Comparison of ENCODE assay signal across 9 cellular contexts in genomic region chr12:6769003-6769389, GRCh38. TPM values are rescaled to one million over a fixed set of nuclear protein-coding genes. Genes with fewer than 3 reads are reported as not detected.
DNase-seq lines count a peak whose midpoint lies in the region; ATAC-seq and TF ChIP-seq lines count a peak whose summit lies in the region.
"Had no signal": no experiment of that assay in that cellular context is flagged by ENCODE, and none has a peak within 500 bp of the region (broad histone marks: within the 10 kb centered on the region; RNA-seq: fewer than 3 reads in every experiment).

No MANE protein-coding gene starts in this region.

- peaks cover 16 to 85% (median 63%) of the 10 kb centered on the region in 4 donors for H3K4me1 ChIP-seq in transverse colon

- ATAC-seq in HG03139 (IDR thresholded peaks at IDR 0.05; ENCODE audit: unreplicated experiment) (no peak), GM21825 (IDR thresholded peaks at IDR 0.05; ENCODE audit: unreplicated experiment) (no peak)

- H3K27me3 ChIP-seq in transverse colon = no peaks in the 10 kb centered on the region

- H3K36me3 Mint-ChIP-seq in activated naive CD8-positive, alpha-beta T cell = peaks cover 3% of the 10 kb centered on the region
- H3K36me3 Mint-ChIP-seq in activated naive CD8-positive, alpha-beta T cell treated with anti-CD3 and anti-CD28 coated beads for 36 hours = peaks cover 16% of the 10 kb centered on the region
- H3K36me3 Mint-ChIP-seq in activated T-helper 1 cell treated with anti-CD3 and anti-CD28 coated beads, Interleukin-12 subunit alpha, Interleukin-12 subunit beta, Interleukin-2, Interleukin-4 antibody, amounts not matched to agents 30 ng/mL and 10 ng/mL and 1 ng/mL, durations not matched to agents 14 hours and 24 hours and 36 hours (ENCODE audit: low read depth) = peaks cover 20% of the 10 kb centered on the region
- H3K36me3 Mint-ChIP-seq: naive B cell had no signal

- TF ChIP-seq POLR2A in transverse colon (IDR thresholded peaks at IDR 0.05) = no peak

- H3K9me3 Mint-ChIP-seq in activated naive CD8-positive, alpha-beta T cell (ENCODE audit: low read depth) = no peaks in the 10 kb centered on the region
- H3K9me3 Mint-ChIP-seq in activated naive CD8-positive, alpha-beta T cell treated with anti-CD3 and anti-CD28 coated beads for 36 hours = no peaks in the 10 kb centered on the region
- no peaks in the 10 kb centered on the region for H3K9me3 Mint-ChIP-seq in activated T-helper 1 cell treated with anti-CD3 and anti-CD28 coated beads, Interleukin-12 subunit alpha, Interleukin-12 subunit beta, Interleukin-2, Interleukin-4 antibody, amounts not matched to agents 30 ng/mL and 10 ng/mL and 1 ng/mL, durations not matched to agents 14 hours and 24 hours and 36 hours

- no peaks in the 10 kb centered on the region for H3K9me3 ChIP-seq in iPS-18c (ENCODE audit: control insufficient read depth, insufficient read depth, low read length)
- H3K9me3 ChIP-seq in transverse colon = no peaks in the 10 kb centered on the region

- H3K27ac ChIP-seq in transverse colon = peak overlapping the region; percentile 92 to 94 (median 93)

- H3K36me3 ChIP-seq in transverse colon = no peaks in the 10 kb centered on the region

- WGBS in transverse colon (ENCODE audit: low coverage in 1 of 2), 2 donors = 47 to 56% methylated on average over 5 to 6 of the region's 6 CpGs

- H3K4me1 Mint-ChIP-seq in activated naive CD8-positive, alpha-beta T cell (ENCODE audit: low read depth) = peaks cover 43% of the 10 kb centered on the region
- peaks cover 54% of the 10 kb centered on the region for H3K4me1 Mint-ChIP-seq in activated naive CD8-positive, alpha-beta T cell treated with anti-CD3 and anti-CD28 coated beads for 36 hours
- H3K4me1 Mint-ChIP-seq in activated T-helper 1 cell treated with anti-CD3 and anti-CD28 coated beads, Interleukin-12 subunit alpha, Interleukin-12 subunit beta, Interleukin-2, Interleukin-4 antibody, amounts not matched to agents 30 ng/mL and 10 ng/mL and 1 ng/mL, durations not matched to agents 14 hours and 24 hours and 36 hours (ENCODE audit: low read depth) = peaks cover 75% of the 10 kb centered on the region

- TF ChIP-seq EP300 in transverse colon (IDR thresholded peaks at IDR 0.05; ENCODE audit: low read depth) = no peak

- intact Hi-C loops in activated T-helper 1 cell treated with anti-CD3 and anti-CD28 coated beads, Interleukin-12 subunit alpha, Interleukin-12 subunit beta, Interleukin-2, Interleukin-4 antibody, amounts not matched to agents 30 ng/mL and 10 ng/mL and 1 ng/mL, durations not matched to agents 14 hours and 24 hours and 36 hours (cut with micrococcal nuclease) = no loop called here
- intact Hi-C loops in transverse colon (cut with DNase I; ENCODE audit: low total_unique reads) = no loop called here

- H3K4me3 Mint-ChIP-seq in activated naive CD8-positive, alpha-beta T cell = no peak overlapping the region
- no peak overlapping the region for H3K4me3 Mint-ChIP-seq in activated naive CD8-positive, alpha-beta T cell treated with anti-CD3 and anti-CD28 coated beads for 36 hours
- H3K4me3 Mint-ChIP-seq in activated T-helper 1 cell treated with anti-CD3 and anti-CD28 coated beads, Interleukin-12 subunit alpha, Interleukin-12 subunit beta, Interleukin-2, Interleukin-4 antibody, amounts not matched to agents 30 ng/mL and 10 ng/mL and 1 ng/mL, durations not matched to agents 14 hours and 24 hours and 36 hours = peak overlapping the region; percentile 94

- peak overlapping the region; percentile 12 for H3K27ac Mint-ChIP-seq in activated naive CD8-positive, alpha-beta T cell
- H3K27ac Mint-ChIP-seq in activated naive CD8-positive, alpha-beta T cell treated with anti-CD3 and anti-CD28 coated beads for 36 hours = no peak overlapping the region
- H3K27ac Mint-ChIP-seq in activated T-helper 1 cell treated with anti-CD3 and anti-CD28 coated beads, Interleukin-12 subunit alpha, Interleukin-12 subunit beta, Interleukin-2, Interleukin-4 antibody, amounts not matched to agents 30 ng/mL and 10 ng/mL and 1 ng/mL, durations not matched to agents 14 hours and 24 hours and 36 hours = peak overlapping the region; percentile 74

- H3K4me3 ChIP-seq in iPS-18c (ENCODE audit: insufficient read depth, low read depth, low read length) (peak overlapping the region; percentile 85; the same call in 1 of the 2 replicates), transverse colon (peak overlapping the region in 2 of 4 donors; percentile 3 to 84)

- peaks cover 14% of the 10 kb centered on the region for H3K27me3 Mint-ChIP-seq in activated naive CD8-positive, alpha-beta T cell
- H3K27me3 Mint-ChIP-seq in activated naive CD8-positive, alpha-beta T cell treated with anti-CD3 and anti-CD28 coated beads for 36 hours = peaks cover 68% of the 10 kb centered on the region
- H3K27me3 Mint-ChIP-seq in activated T-helper 1 cell treated with anti-CD3 and anti-CD28 coated beads, Interleukin-12 subunit alpha, Interleukin-12 subunit beta, Interleukin-2, Interleukin-4 antibody, amounts not matched to agents 30 ng/mL and 10 ng/mL and 1 ng/mL, durations not matched to agents 14 hours and 24 hours and 36 hours (ENCODE audit: insufficient read depth) = peaks cover 12% of the 10 kb centered on the region

- no peak for DNase-seq in activated naive CD8-positive, alpha-beta T cell treated with anti-CD3 and anti-CD28 coated beads for 36 hours
- DNase-seq in activated T-helper 1 cell treated with anti-CD3 and anti-CD28 coated beads, Interleukin-12 subunit alpha, Interleukin-12 subunit beta, Interleukin-2, Interleukin-4 antibody, amounts not matched to agents 30 ng/mL and 10 ng/mL and 1 ng/mL, durations not matched to agents 14 hours and 24 hours and 36 hours (ENCODE audit: low spot score) = no peak
- DNase-seq in transverse colon = peak; percentile 58
- DNase-seq in hepatic stellate cell (ENCODE audit: low spot score) = no peak
- DNase-seq: naive B cell had no signal

- in situ Hi-C loops in transverse colon (cut with MboI; ENCODE audit: low pct_ligation_motif_present in 1 of 4, low pct_unique_long_range_greater_than_20kb in 1 of 4, low sequenced_read_pairs in 3 of 4) = no loop called here

- no peak for TF ChIP-seq CTCF in transverse colon (IDR thresholded peaks at IDR 0.05)

RNA-seq across cellular contexts. Expression of gene PTMS, which starts 2.8 kb away (rescaled TPM):
- total RNA-seq in activated naive CD8-positive, alpha-beta T cell treated with anti-CD3 and anti-CD28 coated beads for 36 hours = 10 to 100 TPM; 23.3 to 25.1 TPM
- 247 and 262 TPM in 2 replicates for total RNA-seq in activated T-helper 1 cell treated with anti-CD3 and anti-CD28 coated beads, Interleukin-12 subunit alpha, Interleukin-12 subunit beta, Interleukin-2, Interleukin-4 antibody, amounts not matched to agents 30 ng/mL and 10 ng/mL and 1 ng/mL, durations not matched to agents 14 hours and 24 hours and 36 hours
- 100 to 1,000 TPM in 1 of 4 donors, 10 to 100 TPM in 3; 64.0 to 124 (median 83.9) TPM for total RNA-seq in transverse colon

RNA-seq across cellular contexts. Expression of gene LAG3, which starts 3.3 kb away (rescaled TPM):
- total RNA-seq in activated naive CD8-positive, alpha-beta T cell treated with anti-CD3 and anti-CD28 coated beads for 36 hours = 10 to 100 TPM; 64.8 to 67.7 TPM
- 268 and 275 TPM in 2 replicates for total RNA-seq in activated T-helper 1 cell treated with anti-CD3 and anti-CD28 coated beads, Interleukin-12 subunit alpha, Interleukin-12 subunit beta, Interleukin-2, Interleukin-4 antibody, amounts not matched to agents 30 ng/mL and 10 ng/mL and 1 ng/mL, durations not matched to agents 14 hours and 24 hours and 36 hours
- 1 to 10 TPM in 1 of 4 donors, under 1 TPM in 1, not detected in 2; 0.68 to 1.4 TPM for total RNA-seq in transverse colon

RNA-seq across cellular contexts. Expression of gene MLF2, which starts 16.1 kb away (rescaled TPM):
- 100 to 1,000 TPM; 134 to 141 TPM for total RNA-seq in activated naive CD8-positive, alpha-beta T cell treated with anti-CD3 and anti-CD28 coated beads for 36 hours
- total RNA-seq in activated T-helper 1 cell treated with anti-CD3 and anti-CD28 coated beads, Interleukin-12 subunit alpha, Interleukin-12 subunit beta, Interleukin-2, Interleukin-4 antibody, amounts not matched to agents 30 ng/mL and 10 ng/mL and 1 ng/mL, durations not matched to agents 14 hours and 24 hours and 36 hours = 159 and 161 TPM in 2 replicates
- total RNA-seq in transverse colon = 100 to 1,000 TPM; 100 to 360 (median 164) TPM

RNA-seq across cellular contexts. Expression of gene CD4, which starts 20.3 kb away (rescaled TPM):
- 1 to 10 TPM; 2.2 to 2.5 TPM for total RNA-seq in activated naive CD8-positive, alpha-beta T cell treated with anti-CD3 and anti-CD28 coated beads for 36 hours
- total RNA-seq in activated T-helper 1 cell treated with anti-CD3 and anti-CD28 coated beads, Interleukin-12 subunit alpha, Interleukin-12 subunit beta, Interleukin-2, Interleukin-4 antibody, amounts not matched to agents 30 ng/mL and 10 ng/mL and 1 ng/mL, durations not matched to agents 14 hours and 24 hours and 36 hours = 311 TPM in 2 replicates
- 1 to 10 TPM in 3 of 4 donors, under 1 TPM in 1; 1.00 to 7.9 (median 2.8) TPM for total RNA-seq in transverse colon

RNA-seq across cellular contexts. Expression of gene COPS7A, which starts 45.1 kb away (rescaled TPM):
- 10 to 100 TPM; 37.1 to 41.6 TPM for total RNA-seq in activated naive CD8-positive, alpha-beta T cell treated with anti-CD3 and anti-CD28 coated beads for 36 hours
- total RNA-seq in activated T-helper 1 cell treated with anti-CD3 and anti-CD28 coated beads, Interleukin-12 subunit alpha, Interleukin-12 subunit beta, Interleukin-2, Interleukin-4 antibody, amounts not matched to agents 30 ng/mL and 10 ng/mL and 1 ng/mL, durations not matched to agents 14 hours and 24 hours and 36 hours = 34.6 and 36.2 TPM in 2 replicates
- total RNA-seq in transverse colon = 10 to 100 TPM; 13.1 to 44.9 (median 36.9) TPM

Comparison
In these comparisons a context has a peak if more than half of its experiments do, and no peak if none do; other contexts are left out.
1. RNA of gene LAG3, which starts 3.3 kb away (total RNA-seq): 268 to 275 TPM in activated T-helper 1 cell treated with anti-CD3 and anti-CD28 coated beads, Interleukin-12 subunit alpha, Interleukin-12 subunit beta, Interleukin-2, Interleukin-4 antibody, amounts not matched to agents 30 ng/mL and 10 ng/mL and 1 ng/mL, durations not matched to agents 14 hours and 24 hours and 36 hours and 64.8 to 67.7 TPM in activated naive CD8-positive, alpha-beta T cell treated with anti-CD3 and anti-CD28 coated beads for 36 hours; 0.68 to 1.4 TPM in transverse colon; every median in the first group is over 10 times any median in the second.